In the genomic region with DNA sequence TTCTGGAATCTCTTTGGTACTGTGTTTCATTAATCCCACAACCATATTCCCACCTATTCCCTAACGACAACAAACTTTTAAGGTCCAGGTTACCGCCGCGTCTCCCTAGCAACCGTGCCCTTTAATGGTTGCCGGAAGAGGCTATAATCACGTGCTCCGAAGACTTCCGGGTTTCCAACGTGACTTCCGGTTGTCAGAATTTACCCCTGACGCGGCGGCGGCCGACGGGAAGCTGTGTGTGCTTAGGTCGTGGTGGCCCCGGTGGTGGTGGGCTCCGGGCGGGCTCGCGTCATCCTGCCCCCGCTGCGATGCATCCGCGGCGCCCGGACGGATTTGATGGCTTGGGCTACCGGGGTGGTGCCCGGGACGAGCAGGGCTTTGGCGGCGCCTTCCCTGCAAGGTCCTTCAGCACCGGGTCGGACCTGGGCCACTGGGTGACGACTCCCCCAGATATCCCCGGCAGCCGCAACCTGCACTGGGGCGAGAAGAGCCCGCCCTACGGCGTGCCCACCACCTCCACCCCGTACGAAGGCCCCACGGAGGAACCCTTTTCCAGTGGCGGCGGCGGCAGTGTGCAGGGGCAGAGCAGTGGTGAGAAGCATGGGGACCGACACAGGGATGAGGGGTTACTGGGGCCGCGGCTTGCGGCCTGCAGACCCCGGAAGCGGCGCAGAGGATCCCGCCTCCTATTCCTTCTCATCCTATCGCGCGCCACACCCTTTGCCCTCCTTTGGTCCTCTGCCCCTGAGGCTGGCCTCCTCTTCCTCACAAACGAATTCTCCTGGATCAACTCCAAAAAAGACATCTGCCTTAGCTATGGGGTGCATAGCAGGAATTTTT, we compare ENCODE assay signal across 8 cellular contexts. TPM values are rescaled to one million over a fixed set of nuclear protein-coding genes. Genes with fewer than 3 reads are reported as not detected.
A peak's percentile ranks its signal among the peaks of the same experiment; 100 is the strongest.
DNase-seq lines count a peak whose midpoint lies in the region; ATAC-seq, FAIRE-seq and TF ChIP-seq lines count a peak whose summit lies in the region.

Gene SLC25A46 (plus strand): TSS at position 196 of the 840 bp plus-strand sequence. CDS start 113 bp downstream, at position 309.

- peak; percentile 41 for DNase-seq in AG04450 (ENCODE audit: low read depth, low spot score)
- DNase-seq in NCI-H226 = peak; percentile 83
- peak; percentile 82 for DNase-seq in activated CD4-positive, CD25-positive, alpha-beta regulatory T cell treated with anti-CD3 and anti-CD28 coated beads, Interleukin-2, amount 50 U/mL, for 16 hours (ENCODE audit: low read depth, low spot score)
- DNase-seq in central memory CD8-positive, alpha-beta T cell (ENCODE audit: low spot score in 2 of 2) = peak; percentile 79 to 83
- peak; percentile 74 to 80 (median 78) for DNase-seq in stimulated activated CD4-positive, alpha-beta T cell treated with anti-CD3 and anti-CD28 coated beads, Interleukin-12 subunit alpha, Interleukin-12 subunit beta, amount 100 ng/mL, for 48 hours (ENCODE audit: low read depth in 2 of 3, low spot score in 1 of 3)

- CTCF ChIA-PET in AG04450 (lab: Charles Lee) = interaction anchor here (1.2 kb wide), 1 partner anchor 17 kb away, joined by 4 read pairs; no protein-coding TSS in a partner anchor

- peak within 1 kb of the TSS; percentile 90 for H3K4me3 Mint-ChIP-seq in central memory CD8-positive, alpha-beta T cell

- peaks cover 35% of the 10 kb centered on the region for H3K4me1 Mint-ChIP-seq in central memory CD8-positive, alpha-beta T cell

- FAIRE-seq in islet of Langerhans (lab: Jason Lieb, UNC) = peak; percentile 98

- TF ChIP-seq CTCF in AG04450 (IDR thresholded peaks at IDR 0.05; ENCODE audit: low read depth, low read length) = no peak

- POLR2A ChIA-PET in AG04450 (lab: Yijun Ruan, JAX) = interaction anchor here (0.7 to 1.0 kb wide), 2 partner anchors 178 to 419 kb away, joined by 3 read pairs; no protein-coding TSS in a partner anchor

- H3K27ac ChIP-seq in AG04450 (ENCODE audit: low read depth, low read length) = peak within 1 kb of the TSS; percentile 77

- H3K9me3 Mint-ChIP-seq in central memory CD8-positive, alpha-beta T cell = no peaks in the 10 kb centered on the region

- H3K4me3 ChIP-seq in AG04450 (ENCODE audit: low read depth, low read length) = peak within 1 kb of the TSS; percentile 82

- H3K27me3 ChIP-seq in AG04450 (ENCODE audit: control insufficient read depth, insufficient read depth, low read length) = no peaks in the 10 kb centered on the region

- H3K36me3 Mint-ChIP-seq in central memory CD8-positive, alpha-beta T cell (ENCODE audit: insufficient read depth) = peaks cover 11% of the 10 kb centered on the region

- no peaks in the 10 kb centered on the region; the same call in 1 of the 2 replicates for H3K9me3 ChIP-seq in AG04450 (ENCODE audit: control insufficient read depth, insufficient read depth, low read length)

- peak; percentile 98 for ATAC-seq in GM18907 (IDR thresholded peaks at IDR 0.05; ENCODE audit: unreplicated experiment)
- peak; percentile 96 for ATAC-seq in HG03159 (IDR thresholded peaks at IDR 0.05; ENCODE audit: unreplicated experiment)
- ATAC-seq in central memory CD8-positive, alpha-beta T cell (replicated peaks; ENCODE audit: extremely low read depth, poor library complexity, severe bottlenecking) = peak; percentile 89

- no peaks in the 10 kb centered on the region for H3K27me3 Mint-ChIP-seq in central memory CD8-positive, alpha-beta T cell

- H3K27ac Mint-ChIP-seq in central memory CD8-positive, alpha-beta T cell (ENCODE audit: low read depth) = peak within 1 kb of the TSS; percentile 93

RNA-seq across cellular contexts. Expression of gene SLC25A46, which starts in this region (rescaled TPM):
- polyA plus RNA-seq in AG04450 (2011; rRNA removed) = 45.2 and 60.3 TPM in 2 replicates
- polyA minus RNA-seq in AG04450 (2011; rRNA and poly(A)+ RNA removed) = 23.3 and 52.1 TPM in 2 replicates

Comparison
In these comparisons a context has a peak if more than half of its experiments do, and no peak if none do; other contexts are left out.
1. Peak in every context shown above with its lines: DNase-seq, ATAC-seq, H3K4me3 ChIP-seq and H3K27ac ChIP-seq.